In the genomic region with DNA sequence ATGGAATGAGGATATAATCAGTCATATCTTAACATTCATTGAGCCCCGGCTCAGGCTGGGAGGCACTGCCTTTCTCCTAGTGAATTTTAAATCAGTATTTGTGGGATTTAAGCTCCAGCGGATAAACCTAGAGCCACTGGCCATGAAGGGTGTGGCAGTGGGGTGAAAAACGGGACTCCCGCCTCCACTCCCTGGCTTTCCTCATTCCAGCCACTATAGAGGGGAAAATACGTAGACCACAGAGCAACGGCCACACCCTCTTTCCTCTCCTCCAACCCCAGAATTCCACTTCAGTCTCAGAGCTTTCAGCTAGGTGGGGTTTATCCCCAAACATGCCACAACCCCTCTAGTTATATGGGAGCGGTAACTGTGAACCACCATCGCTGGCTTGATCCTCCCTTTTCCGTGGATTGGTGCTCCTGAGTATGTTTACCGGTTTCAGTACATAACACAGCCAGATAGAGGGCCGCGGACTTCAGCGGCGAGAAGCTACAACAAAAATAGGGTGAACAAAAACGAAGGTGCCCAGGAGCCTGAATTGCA, we compare ENCODE assay signal across 8 cellular contexts.
DNase-seq lines count a peak whose midpoint lies in the region; ATAC-seq and TF ChIP-seq lines count a peak whose summit lies in the region.

No MANE protein-coding gene starts in this region.

- peak; percentile 9 for ATAC-seq in thoracic aorta (ENCODE audit: insufficient number of reproducible peaks, low FRiP score, low read depth)
- ATAC-seq in GM21737 (IDR thresholded peaks at IDR 0.05; ENCODE audit: unreplicated experiment), result no peak

- H3K36me3 Mint-ChIP-seq in T-helper 1 cell treated with Interleukin-12 subunit alpha and Interleukin-12 subunit beta and Interleukin-4 antibody, amounts not matched to agents 30 μg/mL and 1 μg/mL, for 36 hours (ENCODE audit: low read depth), result peaks cover 18% of the 10 kb centered on the region

- TF ChIP-seq CTCF in thoracic aorta (IDR thresholded peaks at IDR 0.05), result no peak

- H3K27me3 ChIP-seq in layer of hippocampus (ENCODE audit: control insufficient read depth, insufficient read depth, low read length) (no peaks in the 10 kb centered on the region), thoracic aorta (replicated peaks; ENCODE audit: insufficient read depth) (no peaks in the 10 kb centered on the region)

- H3K4me3 Mint-ChIP-seq in T-helper 1 cell treated with Interleukin-12 subunit alpha and Interleukin-12 subunit beta and Interleukin-4 antibody, amounts not matched to agents 30 μg/mL and 1 μg/mL, for 36 hours, result peak overlapping the region; percentile 16

- peaks cover 10% of the 10 kb centered on the region for H3K27me3 Mint-ChIP-seq in T-helper 1 cell treated with Interleukin-12 subunit alpha and Interleukin-12 subunit beta and Interleukin-4 antibody, amounts not matched to agents 30 μg/mL and 1 μg/mL, for 36 hours (ENCODE audit: low read depth)

- H3K9me3 Mint-ChIP-seq in T-helper 1 cell treated with Interleukin-12 subunit alpha and Interleukin-12 subunit beta and Interleukin-4 antibody, amounts not matched to agents 30 μg/mL and 1 μg/mL, for 36 hours, result no peaks in the 10 kb centered on the region

- H3K36me3 ChIP-seq in thoracic aorta, result no peaks in the 10 kb centered on the region

- peak overlapping the region; percentile 91 for H3K27ac ChIP-seq in layer of hippocampus (ENCODE audit: low read depth, low read length)
- H3K27ac ChIP-seq in thoracic aorta, result peak overlapping the region; percentile 96 to 98

- H3K4me1 Mint-ChIP-seq in T-helper 1 cell treated with Interleukin-12 subunit alpha and Interleukin-12 subunit beta and Interleukin-4 antibody, amounts not matched to agents 30 μg/mL and 1 μg/mL, for 36 hours (ENCODE audit: low read depth), result peaks cover 32% of the 10 kb centered on the region

- H3K27ac Mint-ChIP-seq in T-helper 1 cell treated with Interleukin-12 subunit alpha and Interleukin-12 subunit beta and Interleukin-4 antibody, amounts not matched to agents 30 μg/mL and 1 μg/mL, for 36 hours, result no peak overlapping the region

- no peaks in the 10 kb centered on the region for H3K9me3 ChIP-seq in thoracic aorta

- peak overlapping the region; percentile 77 for H3K4me3 ChIP-seq in thoracic aorta

- H3K4me1 ChIP-seq in thoracic aorta (ENCODE audit: control insufficient read depth in 1 of 2, low read depth in 2 of 2), result peaks cover 27 to 40% of the 10 kb centered on the region in 2 donors

- DNase-seq in T-helper 1 cell, result no peak
- DNase-seq in astrocyte of the hippocampus (ENCODE audit: low read depth, low spot score), result peak; percentile 83
- no peak for DNase-seq in thoracic aorta (ENCODE audit: low spot score)
- DNase-seq in OCI-M2 (lab: John Stamatoyannopoulos, UW; ENCODE audit: unreplicated experiment), result no peak
- DNase-seq in GM19240 (ENCODE audit: insufficient read length, low spot score), result no peak
